14 cellular contexts compared by ENCODE assay signal in genomic region chr16:81642943-81643342, GRCh38.
DNase-seq lines count a peak whose midpoint lies in the region; ATAC-seq, FAIRE-seq and TF ChIP-seq lines count a peak whose summit lies in the region.
"Had no signal": no experiment of that assay in that cellular context is flagged by ENCODE, and none has a peak within 500 bp of the region (broad histone marks: within the 10 kb centered on the region; RNA-seq: fewer than 3 reads in every experiment).

No MANE protein-coding gene starts in this region.

- H3K9me3 ChIP-seq in astrocyte (ENCODE audit: insufficient read depth, low read depth, low read length) (no peaks in the 10 kb centered on the region), kidney (ENCODE audit: control insufficient read depth in 1 of 2, low read length in 2 of 2) (no peaks in the 10 kb centered on the region)

- H4K20me1 ChIP-seq in astrocyte (ENCODE audit: insufficient read depth, low read length), result peaks cover 75% of the 10 kb centered on the region

- intact Hi-C loops in kidney (cut with DNase I), result no loop called here

- H3K9me3 Mint-ChIP-seq in activated naive CD8-positive, alpha-beta T cell treated with anti-CD3 and anti-CD28 coated beads, Interleukin-2, amount 10 ng/mL, durations not matched to agents 7 days and 5 days, result no peaks in the 10 kb centered on the region
- H3K9me3 Mint-ChIP-seq in activated naive CD8-positive, alpha-beta T cell treated with anti-CD3 and anti-CD28 coated beads for 36 hours, result no peaks in the 10 kb centered on the region
- H3K9me3 Mint-ChIP-seq in astrocyte (ENCODE audit: unreplicated experiment), result no peaks in the 10 kb centered on the region
- H3K9me3 Mint-ChIP-seq in type B pancreatic cell, result no peaks in the 10 kb centered on the region

- peaks cover 9% of the 10 kb centered on the region for H3K4me1 Mint-ChIP-seq in activated naive CD8-positive, alpha-beta T cell treated with anti-CD3 and anti-CD28 coated beads, Interleukin-2, amount 10 ng/mL, durations not matched to agents 7 days and 5 days
- peaks cover 12% of the 10 kb centered on the region for H3K4me1 Mint-ChIP-seq in activated naive CD8-positive, alpha-beta T cell treated with anti-CD3 and anti-CD28 coated beads for 36 hours
- H3K4me1 Mint-ChIP-seq in astrocyte (ENCODE audit: low read depth, unreplicated experiment), result peaks cover 19% of the 10 kb centered on the region
- peaks cover 49% of the 10 kb centered on the region for H3K4me1 Mint-ChIP-seq in type B pancreatic cell (ENCODE audit: unreplicated experiment)

- peaks cover 22% of the 10 kb centered on the region for H3K4me1 ChIP-seq in astrocyte (ENCODE audit: insufficient read depth, low read length)
- peaks cover 0 to 3% of the 10 kb centered on the region in 2 donors for H3K4me1 ChIP-seq in kidney (ENCODE audit: control insufficient read depth in 1 of 2, insufficient read depth in 1 of 2, low read depth in 1 of 2, low read length in 2 of 2)

- peaks cover 17% of the 10 kb centered on the region for H3K79me2 ChIP-seq in astrocyte (ENCODE audit: insufficient read depth, low read length)

- FAIRE-seq in astrocyte (lab: Jason Lieb, UNC) (no peak), kidney (lab: Jason Lieb, UNC) (no peak)

- H3K27ac ChIP-seq in astrocyte (ENCODE audit: low read depth, low read length), result no peak overlapping the region
- no peak overlapping the region for H3K27ac ChIP-seq in kidney (ENCODE audit: low read depth in 2 of 2, low read length in 2 of 2)
- H3K27ac ChIP-seq: PC-9 had no signal

- no peak overlapping the region for H2AFZ ChIP-seq in astrocyte (ENCODE audit: low read depth, low read length)
- H2AFZ ChIP-seq: PC-9 had no signal

- POLR2A ChIA-PET in activated naive CD8-positive, alpha-beta T cell treated with anti-CD3 and anti-CD28 coated beads, Interleukin-2, amount 10 ng/mL, durations not matched to agents 7 days and 5 days (lab: Charles Lee), result no interaction called here

- H3K36me3 ChIP-seq in astrocyte (ENCODE audit: insufficient read depth, low read length), result peaks cover 4% of the 10 kb centered on the region
- no peaks in the 10 kb centered on the region for H3K36me3 ChIP-seq in kidney (ENCODE audit: control insufficient read depth in 1 of 2, insufficient read depth in 2 of 2, low read length in 2 of 2)
- H3K36me3 ChIP-seq in H7 (replicated peaks; ENCODE audit: control insufficient read depth, insufficient read depth, low read length), result no peaks in the 10 kb centered on the region

- no peak overlapping the region for H3K4me3 Mint-ChIP-seq in activated naive CD8-positive, alpha-beta T cell treated with anti-CD3 and anti-CD28 coated beads, Interleukin-2, amount 10 ng/mL, durations not matched to agents 7 days and 5 days
- H3K4me3 Mint-ChIP-seq in activated naive CD8-positive, alpha-beta T cell treated with anti-CD3 and anti-CD28 coated beads for 36 hours, result no peak overlapping the region
- H3K4me3 Mint-ChIP-seq in astrocyte (ENCODE audit: unreplicated experiment), result no peak overlapping the region
- H3K4me3 Mint-ChIP-seq in type B pancreatic cell, result no peak overlapping the region

- peaks cover 12% of the 10 kb centered on the region for H3K36me3 Mint-ChIP-seq in activated naive CD8-positive, alpha-beta T cell treated with anti-CD3 and anti-CD28 coated beads, Interleukin-2, amount 10 ng/mL, durations not matched to agents 7 days and 5 days
- H3K36me3 Mint-ChIP-seq in activated naive CD8-positive, alpha-beta T cell treated with anti-CD3 and anti-CD28 coated beads for 36 hours, result no peaks in the 10 kb centered on the region
- H3K36me3 Mint-ChIP-seq in astrocyte (ENCODE audit: low read depth, unreplicated experiment) (peaks cover 10% of the 10 kb centered on the region), type B pancreatic cell (peaks cover 4% of the 10 kb centered on the region)

- H3K9ac ChIP-seq in astrocyte (ENCODE audit: low read length) (no peak overlapping the region), kidney (ENCODE audit: low read length in 2 of 2) (no peak overlapping the region)

- H3K27me3 ChIP-seq in astrocyte (ENCODE audit: insufficient read depth, low read length) (no peaks in the 10 kb centered on the region), H7 (ENCODE audit: control insufficient read depth, insufficient read depth, low read length) (no peaks in the 10 kb centered on the region)

- no peak overlapping the region for H3K4me3 ChIP-seq in astrocyte (ENCODE audit: insufficient read depth, low read depth, low read length)
- no peak overlapping the region for H3K4me3 ChIP-seq in kidney (ENCODE audit: low read length in 2 of 2)
- H3K4me3 ChIP-seq in H7 (ENCODE audit: insufficient read depth, low read depth, low read length), result no peak overlapping the region
- H3K4me3 ChIP-seq: PC-9 had no signal

- DNase-seq in activated naive CD8-positive, alpha-beta T cell treated with anti-CD3 and anti-CD28 coated beads, Interleukin-2, amount 10 ng/mL, durations not matched to agents 7 days and 5 days, result no peak
- DNase-seq in activated naive CD8-positive, alpha-beta T cell treated with anti-CD3 and anti-CD28 coated beads for 36 hours, result no peak
- DNase-seq in astrocyte (ENCODE audit: low read depth) (peak; percentile 12), kidney (peak; percentile 32), type B pancreatic cell (ENCODE audit: extremely low spot score, unreplicated experiment) (no peak), inferior parietal cortex (ENCODE audit: extremely low spot score) (no peak), DMS79 treated with DMSO at 0.1 percent for 48 hours (lab: John Stamatoyannopoulos, UW) (no peak), H7 (no peak)
- DNase-seq: DMS153, NCI-H1092 treated with DMSO at 0.1 percent for 48 hours, NCI-H1694 treated with DMSO at 0.1 percent for 48 hours, NCI-H446, PC-9 had no signal

- ATAC-seq in activated naive CD8-positive, alpha-beta T cell treated with anti-CD3 and anti-CD28 coated beads, Interleukin-2, amount 10 ng/mL, durations not matched to agents 7 days and 5 days (ENCODE audit: low read depth), result no peak
- ATAC-seq: HCT116 had no signal

- H3K27ac Mint-ChIP-seq in activated naive CD8-positive, alpha-beta T cell treated with anti-CD3 and anti-CD28 coated beads, Interleukin-2, amount 10 ng/mL, durations not matched to agents 7 days and 5 days, result peak overlapping the region; percentile 37
- no peak overlapping the region for H3K27ac Mint-ChIP-seq in activated naive CD8-positive, alpha-beta T cell treated with anti-CD3 and anti-CD28 coated beads for 36 hours
- H3K27ac Mint-ChIP-seq in astrocyte (ENCODE audit: unreplicated experiment) (no peak overlapping the region), type B pancreatic cell (peak overlapping the region; percentile 57)

- no peaks in the 10 kb centered on the region for H3K27me3 Mint-ChIP-seq in activated naive CD8-positive, alpha-beta T cell treated with anti-CD3 and anti-CD28 coated beads, Interleukin-2, amount 10 ng/mL, durations not matched to agents 7 days and 5 days
- H3K27me3 Mint-ChIP-seq in activated naive CD8-positive, alpha-beta T cell treated with anti-CD3 and anti-CD28 coated beads for 36 hours, result no peaks in the 10 kb centered on the region
- no peaks in the 10 kb centered on the region for H3K27me3 Mint-ChIP-seq in astrocyte (ENCODE audit: low read depth, unreplicated experiment)
- no peaks in the 10 kb centered on the region for H3K27me3 Mint-ChIP-seq in type B pancreatic cell

- TF ChIP-seq CTCF in astrocyte (IDR thresholded peaks at IDR 0.05; ENCODE audit: insufficient read depth, low read depth, low read length) (no peak), kidney (IDR thresholded peaks at IDR 0.05; ENCODE audit: borderline replicate concordance, extremely low read depth, insufficient read depth) (no peak), type B pancreatic cell (conservative IDR thresholded peaks at IDR 0.05) (no peak)

- H3K4me2 ChIP-seq in astrocyte (ENCODE audit: low read length), result no peak overlapping the region
- H3K4me2 ChIP-seq: PC-9 had no signal

Comparison
In these comparisons a context has a peak if more than half of its experiments do, and no peak if none do; other contexts are left out.
1. H3K27ac Mint-ChIP-seq: peak in activated naive CD8-positive, alpha-beta T cell treated with anti-CD3 and anti-CD28 coated beads, Interleukin-2, amount 10 ng/mL, durations not matched to agents 7 days and 5 days (single experiment) and type B pancreatic cell (single experiment); none in activated naive CD8-positive, alpha-beta T cell treated with anti-CD3 and anti-CD28 coated beads for 36 hours (single experiment) and astrocyte (single experiment).
2. DNase-seq: peak in astrocyte (single experiment) and kidney (single experiment); none in activated naive CD8-positive, alpha-beta T cell treated with anti-CD3 and anti-CD28 coated beads, Interleukin-2, amount 10 ng/mL, durations not matched to agents 7 days and 5 days (single experiment), activated naive CD8-positive, alpha-beta T cell treated with anti-CD3 and anti-CD28 coated beads for 36 hours (single experiment), type B pancreatic cell (single experiment), inferior parietal cortex (single experiment), DMS79 treated with DMSO at 0.1 percent for 48 hours (single experiment) and H7 (single experiment).